In genomic region chr22:27808730-27809129, GRCh38 we compare ENCODE assay signal across 15 cellular contexts. TPM values are rescaled to one million over a fixed set of nuclear protein-coding genes. Genes with fewer than 3 reads are reported as not detected.
DNase-seq lines count a peak whose midpoint lies in the region; ATAC-seq, FAIRE-seq and TF ChIP-seq lines count a peak whose summit lies in the region.
"Had no signal": no experiment of that assay in that cellular context is flagged by ENCODE, and none has a peak within 500 bp of the region (broad histone marks: within the 10 kb centered on the region; RNA-seq: fewer than 3 reads in every experiment).

No MANE protein-coding gene starts in this region.

- H3K27ac Mint-ChIP-seq in brain = peak overlapping the region in 3 of 5 experiments; percentile 18 to 88 (median 28)
- H3K27ac Mint-ChIP-seq in mesothelial cell of epicardium = peak overlapping the region; percentile 32
- H3K27ac Mint-ChIP-seq: CD4-positive, alpha-beta T cell had no signal

- no peaks in the 10 kb centered on the region for H3K36me3 ChIP-seq in thoracic aorta
- H3K36me3 ChIP-seq: BLaER1 treated with 17β-estradiol and CSF1 and Interleukin-3, amounts not matched to agents 10 nM and 100 nM had no signal

- TF ChIP-seq EP300 in A549 (IDR thresholded peaks at IDR 0.05) = no peak

- no peak for FAIRE-seq in A549 (lab: Jason Lieb, UNC)

- H3K4me3 Mint-ChIP-seq in brain (peak overlapping the region in 1 of 5 experiments; percentile 51), mesothelial cell of epicardium (no peak overlapping the region)
- H3K4me3 Mint-ChIP-seq: CD4-positive, alpha-beta T cell had no signal

- DNase-seq in A549 (ENCODE audit: low read depth in 1 of 2, low spot score in 1 of 2) (no peak), mesothelial cell of epicardium (ENCODE audit: low spot score in 2 of 2, unreplicated experiment in 2 of 2) (no peak), thoracic aorta (ENCODE audit: low spot score) (no peak), HCEC 1CT (no peak), SIG-M5 treated with dmso at 0.1 percent for 504 hours (lab: John Stamatoyannopoulos, UW; ENCODE audit: unreplicated experiment) (no peak), NOMO-1 treated with dmso at 0.1 percent for 144 hours (lab: John Stamatoyannopoulos, UW; ENCODE audit: unreplicated experiment) (no peak)
- DNase-seq: 8988T; ACHN; Calu3; CD4-positive, alpha-beta T cell; DMS 273 treated with DMSO at 0.1 percent for 48 hours had no signal

- TF ChIP-seq CTCF in A549 (IDR thresholded peaks at IDR 0.05) (no peak), brain (conservative IDR thresholded peaks at IDR 0.05) (no peak), mesothelial cell of epicardium (IDR thresholded peaks at IDR 0.05; ENCODE audit: unreplicated experiment) (no peak), thoracic aorta (IDR thresholded peaks at IDR 0.05) (no peak)

- CTCF ChIA-PET in A549 (lab: Yijun Ruan, JAX) = interaction anchor here (1.3 kb wide), 1 partner anchor 21 kb away, joined by 3 read pairs; no protein-coding TSS in a partner anchor

- H3K27me3 Mint-ChIP-seq in brain (peaks cover 15% of the 10 kb centered on the region), mesothelial cell of epicardium (ENCODE audit: low read depth) (peaks cover 22% of the 10 kb centered on the region)

- H3K4me1 ChIP-seq in A549 = peaks cover 8% of the 10 kb centered on the region
- peaks cover 24 to 60% of the 10 kb centered on the region in 2 donors for H3K4me1 ChIP-seq in thoracic aorta (ENCODE audit: control insufficient read depth in 1 of 2, low read depth in 2 of 2)

- H3K27ac ChIP-seq in A549 = no peak overlapping the region
- peak overlapping the region; percentile 78 to 91 for H3K27ac ChIP-seq in thoracic aorta
- H3K27ac ChIP-seq: BLaER1 treated with 17β-estradiol and CSF1 and Interleukin-3, amounts not matched to agents 10 nM and 100 nM; HL-60 had no signal

- TF ChIP-seq POLR2A in A549 (IDR thresholded peaks at IDR 0.05; ENCODE audit: low read length) = no peak

- H3K36me3 Mint-ChIP-seq in brain (no peaks in the 10 kb centered on the region), mesothelial cell of epicardium (no peaks in the 10 kb centered on the region)

- H3K4me3 ChIP-seq in A549 (no peak overlapping the region), thoracic aorta (no peak overlapping the region)
- H3K4me3 ChIP-seq: BLaER1 treated with 17β-estradiol and CSF1 and Interleukin-3, amounts not matched to agents 10 nM and 100 nM had no signal

- ATAC-seq in A549 (no peak), thoracic aorta (ENCODE audit: insufficient number of reproducible peaks, low FRiP score, low read depth) (no peak)
- ATAC-seq: HCT116 had no signal

- WGBS in A549 (ENCODE audit: missing lambda C conversion rate) = 87% methylated on average over 8 of the region's 8 CpGs

- POLR2A ChIA-PET in A549 (lab: Yijun Ruan, JAX) = no interaction called here

- H3K4me2 ChIP-seq in A549 = no peak overlapping the region
- H3K4me2 ChIP-seq: BLaER1 treated with 17β-estradiol and CSF1 and Interleukin-3, amounts not matched to agents 10 nM and 100 nM had no signal

- TF ChIP-seq RAD21 in A549 (conservative IDR thresholded peaks at IDR 0.05 in 1 of 2, IDR thresholded peaks at IDR 0.05 in 1 of 2) = no peak

- peaks cover 57% of the 10 kb centered on the region for H3K4me1 Mint-ChIP-seq in brain
- H3K4me1 Mint-ChIP-seq in mesothelial cell of epicardium = peaks cover 43% of the 10 kb centered on the region

- H3K9me3 Mint-ChIP-seq in brain (peaks cover 0 to 5% (median 0%) of the 10 kb centered on the region in 5 experiments), mesothelial cell of epicardium (no peaks in the 10 kb centered on the region)
- H3K9me3 Mint-ChIP-seq: CD4-positive, alpha-beta T cell had no signal

- H3K27me3 ChIP-seq in thoracic aorta (replicated peaks; ENCODE audit: insufficient read depth) = no peaks in the 10 kb centered on the region
- H3K27me3 ChIP-seq: BLaER1 treated with 17β-estradiol and CSF1 and Interleukin-3, amounts not matched to agents 10 nM and 100 nM had no signal

- no peaks in the 10 kb centered on the region for H3K9me3 ChIP-seq in A549
- H3K9me3 ChIP-seq in thoracic aorta = no peaks in the 10 kb centered on the region
- H3K9me3 ChIP-seq: BLaER1 treated with 17β-estradiol and CSF1 and Interleukin-3, amounts not matched to agents 10 nM and 100 nM had no signal

TF ChIP-seq in A549, 52 proteins besides CTCF, POLR2A, EP300 and RAD21:
- TF ChIP-seq MAFK (IDR thresholded peaks at IDR 0.05; ENCODE audit: partially characterized antibody) (peak; percentile 74), CBX2 (IDR thresholded peaks at IDR 0.05; ENCODE audit: borderline replicate concordance, low read depth) (no peak), CBX8 (IDR thresholded peaks at IDR 0.05) (no peak)
TF ChIP-seq in A549: peak in this region for 1.

RNA-seq across cellular contexts. Expression of gene MN1, which starts 7.2 kb away (rescaled TPM):
- polyA plus RNA-seq in A549 (2011; rRNA removed) (0.59 and 1.6 TPM in 2 replicates), A549 (2017; fragmentation: RNase III; extraction: RNeasy Plus Mini Kit Qiagen cat#74134 plus additional on column Dnase treatment) (2.0 to 2.8 TPM (median 2.4 TPM) in 3 replicates), brain (ENCODE audit: insufficient read depth, low read depth, low replicate concordance) (1.7 TPM)
- 2.8 and 3.2 TPM in 2 replicates for polyA plus RNA-seq in A549 (2012; cell fraction: cytosol; rRNA removed)
- 2.7 and 3.9 TPM in 2 replicates for polyA plus RNA-seq in A549 (2012; cell fraction: nucleus; rRNA removed)
- polyA minus RNA-seq in A549 (2011; rRNA and poly(A)+ RNA removed) = 2.1 and 5.3 TPM in 2 replicates
- total RNA-seq in mesothelial cell of epicardium (46.3 to 49.6 TPM (median 47.8 TPM) in 3 replicates), thoracic aorta (10 to 100 TPM; 30.1 to 39.8 TPM)

Comparison
In these comparisons a context has a peak if more than half of its experiments do, and no peak if none do; other contexts are left out.
1. H3K27ac ChIP-seq: peak in thoracic aorta (2 of 2); none in A549 (0 of 2).